Comparison of ENCODE assay signal across 19 cellular contexts in the genomic region with DNA sequence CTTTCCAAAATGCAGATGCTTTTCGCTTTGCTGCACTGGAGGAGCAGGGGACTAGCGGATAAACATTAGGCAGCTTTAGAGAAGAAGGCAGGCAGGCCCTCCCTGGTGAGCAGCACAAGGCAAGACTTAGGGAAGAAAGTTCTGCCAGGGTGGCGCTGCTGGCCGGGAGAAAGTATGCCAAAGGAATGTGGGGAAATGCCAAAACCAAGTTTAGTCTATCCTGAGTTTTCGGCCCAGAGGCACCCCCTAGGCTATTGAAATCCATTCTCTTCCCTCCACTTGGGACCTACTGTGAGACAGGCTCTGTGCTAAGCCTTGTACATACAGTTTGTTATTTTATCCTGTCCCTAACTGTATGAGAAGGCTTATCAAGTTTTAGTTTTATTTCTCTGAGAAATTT. TPM values are rescaled to one million over a fixed set of nuclear protein-coding genes. Genes with fewer than 3 reads are reported as not detected.
DNase-seq lines count a peak whose midpoint lies in the region; ATAC-seq, FAIRE-seq and TF ChIP-seq lines count a peak whose summit lies in the region.
"Had no signal": no experiment of that assay in that cellular context is flagged by ENCODE, and none has a peak within 500 bp of the region (broad histone marks: within the 10 kb centered on the region; RNA-seq: fewer than 3 reads in every experiment).

No MANE protein-coding gene starts in this region.

- H3K36me3 Mint-ChIP-seq in CD14-positive monocyte: no peaks in the 10 kb centered on the region

- WGBS in H1 (ENCODE audit: extremely low coverage in 1 of 2, insufficient coverage in 1 of 2, insufficient read length in 1 of 2, insufficient replicate concordance in 2 of 2, low coverage in 1 of 2, low lambda C conversion rate in 2 of 2, missing lambda C conversion rate in 1 of 2), 2 experiments: 55% methylated on average over 5 of the region's 5 CpGs; no CpG with 5 or more reads in 1 of the 2 experiments
- 68 to 79% methylated on average over 5 of the region's 5 CpGs for WGBS in lung, 2 donors

- no peak overlapping the region for H3K23ac ChIP-seq in H1 (ENCODE audit: insufficient read length)

- H3K79me1 ChIP-seq in H1 (ENCODE audit: low read depth, low read length): no peaks in the 10 kb centered on the region

- no TSS peak for BruUV-seq in OCI-LY7 (replicated peaks; lab: Mats Ljungman, UMichigan)

- no peaks in the 10 kb centered on the region for H3K4me1 Mint-ChIP-seq in CD14-positive monocyte

- H4K20me1 ChIP-seq in H1 (replicated peaks in 1 of 2; ENCODE audit: control insufficient read depth in 1 of 2, insufficient read depth in 2 of 2, low read length in 2 of 2): no peaks in the 10 kb centered on the region
- H4K20me1 ChIP-seq in OCI-LY7 (ENCODE audit: insufficient read depth, low read length): no peaks in the 10 kb centered on the region

- no peak overlapping the region for H3K14ac ChIP-seq in H1 (ENCODE audit: insufficient read length)

- peak; percentile 47 for ATAC-seq in lung (ENCODE audit: insufficient read depth, low FRiP score)

- H3K27ac ChIP-seq in H1 (ENCODE audit: low read depth, low read length) (no peak overlapping the region), lung (ENCODE audit: low read depth in 1 of 2, low read length in 1 of 2) (no peak overlapping the region), OCI-LY7 (ENCODE audit: low read depth, low read length, poor library complexity, severe bottlenecking) (no peak overlapping the region)

- TF ChIP-seq CTCF in H1 (IDR thresholded peaks at IDR 0.05; ENCODE audit: control extremely low read depth in 1 of 3, insufficient read depth in 1 of 3, low read depth in 1 of 3, low read length in 3 of 3) (peak in 2 of 3 experiments; percentile 14 to 26; a peak in 2 of 4 replicates), lung (IDR thresholded peaks at IDR 0.05; ENCODE audit: control extremely low read depth, extremely low read depth) (no peak), OCI-LY7 (conservative IDR thresholded peaks at IDR 0.05; ENCODE audit: low read length) (no peak), CD14-positive monocyte (IDR thresholded peaks at IDR 0.05) (no peak)

- H3K4me2 ChIP-seq in H1 (ENCODE audit: insufficient read depth in 1 of 2, low read depth in 2 of 2, low read length in 2 of 2) (no peak overlapping the region), OCI-LY7 (ENCODE audit: low read length) (no peak overlapping the region)

- H3K27me3 ChIP-seq in H1 (replicated peaks in 1 of 4; ENCODE audit: control insufficient read depth in 3 of 4, extremely low read depth in 1 of 4, insufficient read depth in 3 of 4, low read length in 3 of 4): no peaks in the 10 kb centered on the region
- H3K27me3 ChIP-seq in lung (ENCODE audit: control insufficient read depth, insufficient read depth): no peaks in the 10 kb centered on the region

- H2BK12ac ChIP-seq in H1 (ENCODE audit: low read depth, low read length): no peak overlapping the region

- H3K36me3 ChIP-seq in H1 (ENCODE audit: control insufficient read depth in 2 of 4, insufficient read depth in 4 of 4, low read length in 3 of 4) (no peaks in the 10 kb centered on the region), lung (ENCODE audit: control insufficient read depth in 2 of 2, insufficient read depth in 2 of 2, low read length in 2 of 2) (no peaks in the 10 kb centered on the region), OCI-LY7 (ENCODE audit: insufficient read depth, low read length) (no peaks in the 10 kb centered on the region)

- no peak overlapping the region for H4K5ac ChIP-seq in H1 (ENCODE audit: insufficient read length, low read depth, low read length)

- in situ Hi-C loops in G401 (cut with HindIII; ENCODE audit: low sequenced_read_pairs): no loop called here

- TF ChIP-seq POLR2A in H1 (IDR thresholded peaks at IDR 0.05; ENCODE audit: control extremely low read depth in 1 of 2, low read depth in 2 of 2, low read length in 2 of 2): no peak

- no peak overlapping the region for H2BK120ac ChIP-seq in H1 (replicated peaks; ENCODE audit: low read depth, low read length)

- TF ChIP-seq RAD21 in H1 (IDR thresholded peaks at IDR 0.05 in 1 of 2, conservative IDR thresholded peaks at IDR 0.05 in 1 of 2; ENCODE audit: low read depth in 2 of 2, low read length in 2 of 2): peak in 1 of 2 experiments; percentile 26; a peak in 1 of 4 replicates

- peaks cover 0 to 2% (median 0%) of the 10 kb centered on the region in 7 donors for H3K9me3 Mint-ChIP-seq in CD14-positive monocyte
- H3K9me3 Mint-ChIP-seq: dendritic cell treated with granulocyte-macrophage colony-stimulating factor and Interleukin-4, amounts not matched to agents 40 ng/mL and 50 ng/mL, for 4 days had no signal

- peaks cover 2 to 7% (median 3%) of the 10 kb centered on the region in 3 donors for H3K27me3 Mint-ChIP-seq in CD14-positive monocyte (ENCODE audit: low read depth in 3 of 3)

- H2BK15ac ChIP-seq in H1 (ENCODE audit: low read length): no peak overlapping the region

- H3K4ac ChIP-seq in H1 (replicated peaks; ENCODE audit: insufficient read length, low read depth, low read length): no peak overlapping the region

- no peak overlapping the region for H4K91ac ChIP-seq in H1 (replicated peaks; ENCODE audit: insufficient read length, low read length)

- H2AFZ ChIP-seq in H1 (ENCODE audit: low read length): 0 out of 2 replicates have a peak overlapping the region, but pooled peaks have one; percentile 45
- H2AFZ ChIP-seq in OCI-LY7 (ENCODE audit: low read length): no peak overlapping the region

- peaks cover 2% of the 10 kb centered on the region; the same call in 1 of the 2 replicates for H3K23me2 ChIP-seq in H1 (ENCODE audit: low read depth, low read length)

- H3K9me2 ChIP-seq in OCI-LY7 (ENCODE audit: insufficient read depth, low read length): no peaks in the 10 kb centered on the region

- FAIRE-seq in H1 (lab: Jason Lieb, UNC): no peak
- FAIRE-seq: GM12892, islet of Langerhans had no signal

- no peak overlapping the region for H3K27ac Mint-ChIP-seq in CD14-positive monocyte
- H3K27ac Mint-ChIP-seq: dendritic cell treated with granulocyte-macrophage colony-stimulating factor and Interleukin-4, amounts not matched to agents 40 ng/mL and 50 ng/mL, for 4 days; progenitor cell of endocrine pancreas had no signal

- H3K4me3 Mint-ChIP-seq in CD14-positive monocyte: no peak overlapping the region
- H3K4me3 Mint-ChIP-seq: dendritic cell treated with granulocyte-macrophage colony-stimulating factor and Interleukin-4, amounts not matched to agents 40 ng/mL and 50 ng/mL, for 4 days had no signal

- H3K9me3 ChIP-seq in H1 (ENCODE audit: insufficient read depth in 2 of 2, low read depth in 1 of 2, low read length in 1 of 2) (no peaks in the 10 kb centered on the region), lung (ENCODE audit: control insufficient read depth in 2 of 2, insufficient read depth in 1 of 2, low read length in 1 of 2) (peaks cover 0 to 2% of the 10 kb centered on the region in 2 donors), OCI-LY7 (ENCODE audit: low read length) (no peaks in the 10 kb centered on the region)

- DNase-seq in AG08396 (ENCODE audit: low spot score) (peak; percentile 63), LHCN-M2 (ENCODE audit: low read depth) (peak; percentile 34), H1 (ENCODE audit: low read depth in 1 of 2, low spot score in 2 of 2) (peak in 1 of 2 experiments; percentile 60), lung (ENCODE audit: low spot score) (no peak), OCI-LY7 (ENCODE audit: low spot score) (no peak), GDM1 (lab: John Stamatoyannopoulos, UW) (no peak), CD14-positive monocyte (ENCODE audit: low spot score) (no peak), G401 (ENCODE audit: low spot score) (no peak)
- DNase-seq: activated CD4-positive, alpha-beta T cell treated with anti-CD3 and anti-CD28 coated beads for 1 hour; C1 segment of cervical spinal cord; DMS79 treated with DMSO at 0.1 percent for 48 hours; NCI-H1092 treated with DMSO at 0.1 percent for 48 hours; NCI-H446; stimulated activated CD4-positive, alpha-beta T cell treated with anti-CD3 and anti-CD28 coated beads, Interleukin-15, amount 100 ng/mL, for 24 hours; T-helper 1 cell had no signal

- no peak overlapping the region for H4K8ac ChIP-seq in H1 (ENCODE audit: extremely low read depth, insufficient read depth, low read length)

- H3K4me3 ChIP-seq in H1 (ENCODE audit: extremely low read depth in 1 of 4, insufficient read depth in 2 of 4, low read depth in 3 of 4, low read length in 4 of 4) (no peak overlapping the region), lung (no peak overlapping the region), OCI-LY7 (ENCODE audit: low read depth, low read length, poor library complexity, severe bottlenecking) (no peak overlapping the region)

- no peak overlapping the region for H3K56ac ChIP-seq in H1 (replicated peaks; ENCODE audit: insufficient read length, low read depth, low read length)

- no peak overlapping the region for H2BK20ac ChIP-seq in H1 (ENCODE audit: low read length)

- intact Hi-C loops in OCI-LY7 (cut with micrococcal nuclease; ENCODE audit: unreplicated experiment): no loop called here
- intact Hi-C loops in CD14-positive monocyte (cut with micrococcal nuclease): no loop called here

- no peak overlapping the region for H3K18ac ChIP-seq in H1 (ENCODE audit: extremely low read depth, low read length)

- H3K79me2 ChIP-seq in H1 (ENCODE audit: control insufficient read depth in 1 of 2, insufficient read depth in 2 of 2, low read length in 2 of 2) (no peaks in the 10 kb centered on the region), OCI-LY7 (ENCODE audit: insufficient read depth, low read depth, low read length) (no peaks in the 10 kb centered on the region)

- no peak overlapping the region for H3K9ac ChIP-seq in H1 (replicated peaks in 1 of 4; ENCODE audit: extremely low read depth in 1 of 4, low read depth in 3 of 4, low read length in 3 of 4)

- H2BK5ac ChIP-seq in H1 (ENCODE audit: low read depth, low read length): no peak overlapping the region

- H3K4me1 ChIP-seq in H1 (replicated peaks in 1 of 4; ENCODE audit: control insufficient read depth in 3 of 4, insufficient read depth in 4 of 4, low read length in 3 of 4) (peaks cover 0 to 3% (median 0%) of the 10 kb centered on the region in 4 experiments; a peak in 2 of 7 replicates), lung (ENCODE audit: control insufficient read depth in 2 of 2, insufficient read depth in 2 of 2, low read length in 2 of 2) (no peaks in the 10 kb centered on the region), OCI-LY7 (ENCODE audit: insufficient read depth, low read length, poor library complexity, severe bottlenecking) (no peaks in the 10 kb centered on the region)

- H2AK5ac ChIP-seq in H1 (ENCODE audit: low read depth, low read length): no peak overlapping the region

- CTCF ChIA-PET in H1 (lab: Charles Lee; ENCODE audit: partially characterized antibody): interaction anchor here (0.6 to 2.4 kb wide), 10 partner anchors 10 to 191 kb away, joined by 3 to 13 read pairs (median 4); a partner anchor contains a TSS
- CTCF ChIA-PET in OCI-LY7 (lab: Charles Lee; ENCODE audit: unreplicated experiment): no interaction called here

- no peak for TF ChIP-seq EP300 in H1 (IDR thresholded peaks at IDR 0.05; ENCODE audit: borderline replicate concordance in 1 of 2, low read depth in 2 of 2, low read length in 2 of 2)

- POLR2A ChIA-PET in H1 (lab: Charles Lee; ENCODE audit: partially characterized antibody): interaction anchor here (0.9 to 1.4 kb wide), 2 partner anchors 9 to 89 kb away, joined by 3 to 4 read pairs; no protein-coding TSS in a partner anchor
- POLR2A ChIA-PET in OCI-LY7 (lab: Charles Lee): interaction anchor here (1.2 kb wide), 1 partner anchor 13 kb away, joined by 3 read pairs; no protein-coding TSS in a partner anchor

RNA-seq across cellular contexts. Expression of a gene that starts 9.2 kb away (rescaled TPM):
- total RNA-seq in LHCN-M2 (2014; rRNA removed): 2.1 and 2.4 TPM in 2 replicates
- polyA plus RNA-seq in LHCN-M2 (2012): 0.43 TPM
- total RNA-seq in H1 (2021; fragmentation: NEBNext Ultra II Directional; extraction: Animal tissue kit (Norgen Biotek cat#: 25700)): 0.30 and 0.54 TPM in 2 replicates
- 0.15 and 0.36 TPM in 2 replicates for polyA plus RNA-seq in H1 (2011; rRNA removed)
- polyA plus RNA-seq in H1 (2011; cell fraction: cytosol; rRNA removed): 0.39 TPM
- 0.19 TPM for polyA plus RNA-seq in H1 (2011; cell fraction: nucleus; rRNA removed)
- 0.15 to 0.62 TPM (median 0.28 TPM) in 4 replicates for polyA plus RNA-seq in H1 (2012, experiment 1 of 2)
- not detected for polyA plus RNA-seq in H1 (2012, experiment 2 of 2)
- polyA plus RNA-seq in H1 (2013, experiment 1 of 2): 0.32 TPM
- polyA plus RNA-seq in H1 (2013, experiment 2 of 2): 0.22 TPM
- polyA minus RNA-seq in H1 (2011; rRNA and poly(A)+ RNA removed): 0.98 and 1.0 TPM in 2 replicates
- polyA minus RNA-seq in H1 (2011; cell fraction: cytosol; rRNA and poly(A)+ RNA removed): not detected
- polyA minus RNA-seq in H1 (2011; cell fraction: nucleus; rRNA and poly(A)+ RNA removed): 4.5 TPM
- 1 to 10 TPM in 1 of 2 donors, under 1 TPM in 1; 0.67 to 1.9 TPM for total RNA-seq in lung
- under 1 TPM; 0.09 to 0.20 TPM for polyA plus RNA-seq in lung
- total RNA-seq in OCI-LY7 (2014; rRNA removed; shearing (Covaris generic)): 0.36 and 0.41 TPM in 2 replicates
- 0.33 and 1.3 TPM in 2 replicates for total RNA-seq in OCI-LY7 (2022)
- polyA plus RNA-seq in CD14-positive monocyte: not detected
- total RNA-seq in G401 (2014; rRNA removed; shearing (Covaris generic)): not detected in 2 replicates

Comparison
In these comparisons a context has a peak if more than half of its experiments do, and no peak if none do; other contexts are left out.
1. DNase-seq: peak in AG08396 (single experiment) and LHCN-M2 (single experiment); none in lung (single experiment), OCI-LY7 (single experiment), GDM1 (single experiment), CD14-positive monocyte (single experiment) and G401 (single experiment).
2. CTCF ChIP-seq: peak in H1 (2 of 3); none in lung (single experiment), OCI-LY7 (single experiment) and CD14-positive monocyte (single experiment).